1 cellular context compared by ENCODE assay signal in the genomic region with DNA sequence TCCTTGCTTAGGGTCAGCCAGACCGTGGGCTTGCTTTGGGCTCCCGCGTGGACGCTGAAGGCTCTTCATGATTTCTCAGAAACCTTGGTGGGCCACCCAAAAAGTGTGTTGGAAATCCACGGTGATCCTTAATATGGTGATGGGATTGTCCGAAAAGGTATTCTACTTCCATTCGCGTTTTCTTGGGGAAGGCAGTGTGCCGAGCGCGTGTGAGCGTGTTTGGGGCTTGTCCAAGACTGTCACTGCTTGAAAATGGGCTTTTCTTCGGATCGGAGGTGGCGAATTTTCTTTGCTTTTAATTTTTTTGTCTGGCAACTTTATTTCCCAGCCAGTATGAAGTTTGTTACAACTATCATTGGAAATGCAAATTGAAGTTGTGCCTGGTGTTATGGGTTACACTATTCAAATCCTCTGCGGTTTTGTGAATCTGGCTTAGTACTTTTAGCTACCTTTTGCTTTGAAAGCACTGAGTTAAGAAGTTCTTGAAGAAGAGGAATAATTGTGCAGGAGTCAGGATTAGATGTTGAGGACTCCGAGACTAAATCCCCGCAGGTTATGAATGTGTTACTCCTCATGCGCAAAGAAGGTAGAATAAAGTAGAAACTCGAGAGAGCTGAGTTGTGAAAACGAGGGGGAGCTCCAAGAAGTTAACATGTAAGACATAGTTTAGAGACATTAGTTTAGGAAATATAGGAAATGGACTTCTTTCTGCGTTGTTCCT.
A peak's percentile ranks its signal among the peaks of the same experiment; 100 is the strongest.
TF ChIP-seq lines count a peak whose summit lies in the region.

No MANE protein-coding gene starts in this region.

TF ChIP-seq in H1, 55 proteins besides CTCF, POLR2A, EP300 and RAD21:
- TF ChIP-seq E2F6 (IDR thresholded peaks at IDR 0.05): no peak
- TF ChIP-seq BACH1 (IDR thresholded peaks at IDR 0.05; ENCODE audit: low read length): 0 out of 2 replicates have a peak, but pooled peaks have one; percentile 12
- TF ChIP-seq HDAC2 (IDR thresholded peaks at IDR 0.05; ENCODE audit: borderline replicate concordance in 1 of 2, low read depth in 2 of 2, low read length in 2 of 2): no peak
- TF ChIP-seq SIRT6 (IDR thresholded peaks at IDR 0.05; ENCODE audit: low read length): no peak
- TF ChIP-seq CEBPB (IDR thresholded peaks at IDR 0.05; ENCODE audit: low read depth, low read length): no peak
- peak; percentile 73 for TF ChIP-seq ASH2L (IDR thresholded peaks at IDR 0.05; ENCODE audit: low read length)
- TF ChIP-seq CHD1 (IDR thresholded peaks at IDR 0.05; ENCODE audit: low read depth, low read length): peak; percentile 44; the same call in 1 of the 2 replicates
TF ChIP-seq in H1: peak in this region for 3.
